12 cellular contexts compared by ENCODE assay signal in the genomic region with DNA sequence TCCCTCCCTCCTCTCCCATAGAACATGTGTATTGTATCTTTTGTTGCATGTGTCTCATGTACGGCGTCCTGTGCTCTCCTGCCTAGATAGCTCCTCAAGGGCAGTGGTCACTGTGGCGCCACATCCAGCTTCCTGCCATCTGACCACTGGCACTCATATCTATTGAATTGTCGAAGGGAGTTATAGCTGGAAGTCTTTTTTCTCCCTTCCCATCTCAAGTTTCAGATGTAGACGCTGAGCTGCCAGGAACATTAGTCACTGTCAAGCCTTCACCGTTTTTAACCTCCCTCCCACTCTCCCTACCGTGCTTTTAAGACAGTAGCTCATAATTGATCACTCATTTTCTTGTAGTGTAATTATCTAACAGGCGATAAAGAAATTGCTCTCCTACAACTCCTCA. TPM values are rescaled to one million over a fixed set of nuclear protein-coding genes. Genes with fewer than 3 reads are reported as not detected.
DNase-seq lines count a peak whose midpoint lies in the region; ATAC-seq and TF ChIP-seq lines count a peak whose summit lies in the region.
"Had no signal": no experiment of that assay in that cellular context is flagged by ENCODE, and none has a peak within 500 bp of the region (broad histone marks: within the 10 kb centered on the region; RNA-seq: fewer than 3 reads in every experiment).

No MANE protein-coding gene starts in this region.

- H3K27me3 ChIP-seq in kidney epithelial cell (ENCODE audit: control insufficient read depth, insufficient read depth, low read length), result no peaks in the 10 kb centered on the region
- H3K27me3 ChIP-seq in left lung, result no peaks in the 10 kb centered on the region
- H3K27me3 ChIP-seq: BLaER1, SJCRH30, spleen had no signal

- no peaks in the 10 kb centered on the region for H3K9me3 ChIP-seq in left lung
- H3K9me3 ChIP-seq: BLaER1, SJCRH30, spleen had no signal

- no peak overlapping the region for H3K4me3 ChIP-seq in kidney epithelial cell (ENCODE audit: low read depth, low read length)
- H3K4me3 ChIP-seq in left lung, result no peak overlapping the region
- H3K4me3 ChIP-seq: BLaER1, SJCRH30, spleen had no signal

- TF ChIP-seq CTCF in kidney epithelial cell (IDR thresholded peaks at IDR 0.05; ENCODE audit: insufficient read depth, low read length, poor library complexity, severe bottlenecking), result no peak
- TF ChIP-seq CTCF in left lung (IDR thresholded peaks at IDR 0.05), result no peak

- intact Hi-C loops in left lung (cut with DNase I), result no loop called here

- H3K27ac ChIP-seq in angular gyrus (ENCODE audit: low read depth, low read length), result peak overlapping the region; percentile 10
- H3K27ac ChIP-seq in left lung, result no peak overlapping the region
- H3K27ac ChIP-seq: BLaER1, SJCRH30, spleen had no signal

- ATAC-seq in GM21381 (IDR thresholded peaks at IDR 0.05; ENCODE audit: unreplicated experiment) (no peak), left lung (no peak)

- H3K36me3 ChIP-seq in kidney epithelial cell (ENCODE audit: control insufficient read depth, insufficient read depth, low read length) (peaks cover 1% of the 10 kb centered on the region), left lung (peaks cover 0 to 91% of the 10 kb centered on the region in 2 donors)

- peak; percentile 57 for DNase-seq in A172 (ENCODE audit: low spot score)
- peak; percentile 55 for DNase-seq in HK-2 (ENCODE audit: unreplicated experiment)
- peak; percentile 50 for DNase-seq in kidney epithelial cell (ENCODE audit: low read depth)
- DNase-seq in NCI-H2081 (lab: John Stamatoyannopoulos, UW), result no peak
- no peak for DNase-seq in NCI-H2227 (lab: John Stamatoyannopoulos, UW; ENCODE audit: unreplicated experiment)
- DNase-seq in left lung, result no peak
- DNase-seq: NCI-H2227 treated with DMSO at 0.1 percent for 48 hours, SJCRH30, spleen had no signal

- no peaks in the 10 kb centered on the region for H3K4me1 ChIP-seq in left lung
- H3K4me1 ChIP-seq: BLaER1, SJCRH30, spleen had no signal

RNA-seq across cellular contexts. Expression of a gene that starts 33.0 kb away (rescaled TPM):
- 29.6 and 48.2 TPM in 2 replicates for total RNA-seq in A172 (2014; rRNA removed; shearing (Covaris generic))
- total RNA-seq in kidney epithelial cell (44.2 and 44.4 TPM in 2 replicates), left lung (10 to 100 TPM; 51.7 to 69.6 TPM)

RNA-seq across cellular contexts. Expression of a gene that starts 44.1 kb away (rescaled TPM):
- 1.6 and 1.9 TPM in 2 replicates for total RNA-seq in A172 (2014; rRNA removed; shearing (Covaris generic))
- total RNA-seq in kidney epithelial cell (1.2 and 1.5 TPM in 2 replicates), left lung (1 to 10 TPM; 1.7 to 2.9 TPM)

Comparison
In these comparisons a context has a peak if more than half of its experiments do, and no peak if none do; other contexts are left out.
1. DNase-seq: peak in A172 (single experiment), HK-2 (single experiment) and kidney epithelial cell (single experiment); none in NCI-H2081 (0 of 2), NCI-H2227 (single experiment) and left lung (0 of 2).